18 cellular contexts compared by ENCODE assay signal in the genomic region with DNA sequence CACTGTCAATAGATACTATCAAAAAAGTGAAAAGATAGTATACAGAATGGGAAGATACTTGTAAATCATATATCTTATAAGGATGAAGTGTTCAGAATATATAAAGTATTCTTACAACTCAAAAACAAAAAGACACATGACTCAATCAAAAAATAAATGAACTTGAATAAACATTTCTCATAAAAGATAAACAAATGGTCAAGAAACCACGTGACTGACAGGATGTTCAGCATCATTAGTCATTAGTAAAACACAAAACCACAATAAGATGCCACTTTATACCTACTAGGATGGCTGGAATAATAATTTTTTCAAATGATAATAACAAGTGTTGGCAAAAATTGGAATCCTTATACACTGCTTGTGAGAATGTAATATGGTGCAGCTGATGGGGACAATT.
"Had no signal": no experiment of that assay in that cellular context is flagged by ENCODE, and none has a peak within 500 bp of the region (broad histone marks: within the 10 kb centered on the region; RNA-seq: fewer than 3 reads in every experiment).

No MANE protein-coding gene starts in this region.

- H3K27me3 ChIP-seq: colonic mucosa, heart left ventricle, right atrium auricular region, stomach, transverse colon had no signal

- H3K4me3 ChIP-seq: colonic mucosa, heart left ventricle, mucosa of descending colon, right atrium auricular region, stomach, thoracic aorta, transverse colon had no signal

- H3K36me3 ChIP-seq: colonic mucosa, heart left ventricle, right atrium auricular region, stomach, thoracic aorta, transverse colon had no signal

- H3K4me1 Mint-ChIP-seq: natural killer cell, neural crest cell had no signal

- H3K4me3 Mint-ChIP-seq: natural killer cell, neural crest cell had no signal

- DNase-seq: colonic mucosa; dermis blood vessel endothelial cell; erythroblast; foreskin melanocyte; heart left ventricle; hippocampal formation; mucosa of descending colon; natural killer cell; small intestine; stimulated activated CD4-positive, alpha-beta T cell treated with anti-CD3 and anti-CD28 coated beads, Interleukin-12 subunit alpha, Interleukin-12 subunit beta, amount 100 ng/mL, for 4 hours; stimulated activated naive CD4-positive, alpha-beta T cell; stomach; substantia nigra; transverse colon had no signal

- H3K27ac ChIP-seq: colonic mucosa, heart left ventricle, right atrium auricular region, stomach, thoracic aorta, transverse colon had no signal

- H3K36me3 Mint-ChIP-seq: natural killer cell had no signal

- H3K27ac Mint-ChIP-seq: natural killer cell had no signal

- H3K4me1 ChIP-seq: colonic mucosa, heart left ventricle, right atrium auricular region, stomach, transverse colon had no signal

- FAIRE-seq: islet of Langerhans, small intestine had no signal
